8 cellular contexts compared by ENCODE assay signal in the genomic region with DNA sequence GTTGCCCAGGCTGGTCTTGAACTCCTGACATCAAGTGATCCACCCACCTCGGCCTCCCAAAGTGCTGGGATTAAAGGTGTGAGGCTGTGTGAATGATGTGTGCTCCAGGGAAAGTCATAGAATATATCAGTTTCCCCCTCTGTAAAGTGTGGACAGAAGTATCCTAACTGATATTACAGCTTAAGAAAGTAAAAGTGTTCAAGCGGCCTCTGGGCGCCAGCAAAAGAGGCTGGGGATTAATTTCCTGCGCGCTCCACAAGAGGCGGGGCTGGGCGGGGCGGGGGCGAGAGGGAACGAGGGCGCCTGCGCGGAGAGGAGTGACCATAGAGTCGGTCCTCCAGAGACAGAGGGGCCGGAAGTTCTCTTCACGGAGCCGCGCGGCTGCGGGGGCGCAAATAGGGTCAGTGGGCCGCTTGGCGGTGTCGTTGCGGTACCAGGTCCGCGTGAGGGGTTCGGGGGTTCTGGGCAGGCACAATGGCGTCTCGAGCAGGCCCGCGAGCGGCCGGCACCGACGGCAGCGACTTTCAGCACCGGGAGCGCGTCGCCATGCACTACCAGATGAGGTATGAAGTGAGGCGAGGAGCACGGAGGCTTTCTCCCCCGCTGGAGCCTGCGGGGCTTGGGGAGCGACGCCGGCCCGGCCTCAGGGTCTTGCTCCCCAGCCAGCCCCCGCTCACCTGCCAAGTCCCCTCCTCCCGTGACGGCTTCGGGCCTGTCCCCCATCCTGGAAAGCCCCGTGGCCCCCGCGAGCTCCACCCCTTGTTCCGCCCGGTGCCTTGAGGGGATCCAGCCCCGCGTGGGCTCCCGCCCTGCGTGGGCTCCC. TPM values are rescaled to one million over a fixed set of nuclear protein-coding genes. Genes with fewer than 3 reads are reported as not detected.
A peak's percentile ranks its signal among the peaks of the same experiment; 100 is the strongest.
DNase-seq lines count a peak whose midpoint lies in the region; ATAC-seq lines count a peak whose summit lies in the region.

A gene (plus strand): TSS at position 362 of the 823 bp plus-strand sequence. CDS start 113 bp downstream, at position 475.

- H3K4me3 ChIP-seq in CD4-positive, alpha-beta memory T cell (ENCODE audit: low read length in 2 of 2): peak within 1 kb of the TSS; percentile 56 to 93

- peak; percentile 87 to 92 (median 89) for DNase-seq in CD4-positive, alpha-beta memory T cell
- peak; percentile 75 for DNase-seq in NOMO-1 treated with dmso at 0.1 percent for 144 hours (lab: John Stamatoyannopoulos, UW; ENCODE audit: unreplicated experiment)
- peak; percentile 84 to 87 for DNase-seq in activated CD8-positive, alpha-beta memory T cell treated with anti-CD3 and anti-CD28 coated beads for 4 hours (ENCODE audit: low read depth in 2 of 2)
- peak; percentile 87 to 89 (median 88) for DNase-seq in effector memory CD8-positive, alpha-beta T cell
- peak; percentile 90 to 93 for DNase-seq in memory B cell (ENCODE audit: low spot score in 2 of 2)
- peak; percentile 79 to 85 (median 83) for DNase-seq in stimulated activated CD4-positive, alpha-beta T cell treated with anti-CD3 and anti-CD28 coated beads, TNF-alpha, amount 100 ng/mL, for 48 hours (ENCODE audit: low read depth in 3 of 3)

- H3K27ac Mint-ChIP-seq in CD4-positive, alpha-beta memory T cell: peak within 1 kb of the TSS; percentile 99 to 100 (median 99)
- H3K27ac Mint-ChIP-seq in effector memory CD8-positive, alpha-beta T cell: peak within 1 kb of the TSS; percentile 99
- H3K27ac Mint-ChIP-seq in memory B cell: peak within 1 kb of the TSS; percentile 99

- no peaks in the 10 kb centered on the region for H3K27me3 Mint-ChIP-seq in CD4-positive, alpha-beta memory T cell
- H3K27me3 Mint-ChIP-seq in effector memory CD8-positive, alpha-beta T cell: no peaks in the 10 kb centered on the region
- H3K27me3 Mint-ChIP-seq in memory B cell: no peaks in the 10 kb centered on the region

- H3K9me3 ChIP-seq in CD4-positive, alpha-beta memory T cell (ENCODE audit: control insufficient read depth in 1 of 2, low read length in 2 of 2): no peaks in the 10 kb centered on the region

- H3K4me1 Mint-ChIP-seq in CD4-positive, alpha-beta memory T cell: peaks cover 22 to 51% (median 34%) of the 10 kb centered on the region in 4 donors
- H3K4me1 Mint-ChIP-seq in effector memory CD8-positive, alpha-beta T cell (ENCODE audit: low read depth in 2 of 2): peaks cover 24 to 33% of the 10 kb centered on the region in 2 donors
- H3K4me1 Mint-ChIP-seq in memory B cell: peaks cover 18% of the 10 kb centered on the region

- CTCF ChIA-PET in CD4-positive, alpha-beta memory T cell (lab: Charles Lee; ENCODE audit: partially characterized antibody): interaction anchor here (0.7 to 3.8 kb wide), 8 partner anchors 23 to 636 kb away, joined by 3 to 23 read pairs (median 5); a partner anchor contains a TSS

- H3K27ac ChIP-seq in CD4-positive, alpha-beta memory T cell (ENCODE audit: low read depth, low read length): peak within 1 kb of the TSS; percentile 100

- H3K9me3 Mint-ChIP-seq in CD4-positive, alpha-beta memory T cell: no peaks in the 10 kb centered on the region
- H3K9me3 Mint-ChIP-seq in effector memory CD8-positive, alpha-beta T cell: no peaks in the 10 kb centered on the region
- no peaks in the 10 kb centered on the region for H3K9me3 Mint-ChIP-seq in memory B cell

- peaks cover 10% of the 10 kb centered on the region for H3K36me3 ChIP-seq in CD4-positive, alpha-beta memory T cell (ENCODE audit: insufficient read depth, low read length)

- H3K36me3 Mint-ChIP-seq in CD4-positive, alpha-beta memory T cell: peaks cover 24 to 38% of the 10 kb centered on the region in 2 donors
- H3K36me3 Mint-ChIP-seq in effector memory CD8-positive, alpha-beta T cell (ENCODE audit: insufficient read depth): peaks cover 28% of the 10 kb centered on the region
- peaks cover 17% of the 10 kb centered on the region for H3K36me3 Mint-ChIP-seq in memory B cell

- POLR2A ChIA-PET in CD4-positive, alpha-beta memory T cell (lab: Charles Lee; ENCODE audit: partially characterized antibody): interaction anchor here (0.7 to 6.4 kb wide), 27 partner anchors 11 to 494 kb away, joined by 3 to 75 read pairs (median 5); a partner anchor contains a TSS

- intact Hi-C loops in CD4-positive, alpha-beta memory T cell (cut with micrococcal nuclease): loop anchor here (1.0 to 2.0 kb wide), 10 partner anchors 22 to 493 kb away; a partner anchor contains a TSS

- ATAC-seq in GM19438 (IDR thresholded peaks at IDR 0.05; ENCODE audit: low read depth, unreplicated experiment): peak; percentile 81
- ATAC-seq in HG03571 (IDR thresholded peaks at IDR 0.05; ENCODE audit: unreplicated experiment): peak; percentile 67
- ATAC-seq in effector memory CD8-positive, alpha-beta T cell (replicated peaks): peak; percentile 92
- ATAC-seq in memory B cell (ENCODE audit: low read depth): peak; percentile 87

- peaks cover 39% of the 10 kb centered on the region for H3K4me1 ChIP-seq in CD4-positive, alpha-beta memory T cell (ENCODE audit: insufficient read depth, low read length)

- H3K27me3 ChIP-seq in CD4-positive, alpha-beta memory T cell (ENCODE audit: insufficient read depth, low read length): no peaks in the 10 kb centered on the region

- peak within 1 kb of the TSS; percentile 94 to 100 (median 98) for H3K4me3 Mint-ChIP-seq in CD4-positive, alpha-beta memory T cell
- peak within 1 kb of the TSS; percentile 97 to 99 for H3K4me3 Mint-ChIP-seq in effector memory CD8-positive, alpha-beta T cell
- H3K4me3 Mint-ChIP-seq in memory B cell: peak within 1 kb of the TSS; percentile 96

RNA-seq across cellular contexts. Expression of the gene that starts here (rescaled TPM):
- total RNA-seq in CD4-positive, alpha-beta memory T cell: 10 to 100 TPM; 26.5 to 29.1 TPM
- 10 to 100 TPM; 40.8 to 48.3 TPM for polyA plus RNA-seq in CD4-positive, alpha-beta memory T cell

Comparison
In these comparisons a context has a peak if more than half of its experiments do, and no peak if none do; other contexts are left out.
1. Peak in every context shown above with its lines: DNase-seq, ATAC-seq, H3K4me3 ChIP-seq and H3K27ac ChIP-seq.